Comparison of ENCODE assay signal across 28 cellular contexts in genomic region chr9:85192750-85193149, GRCh38.
"Had no signal": no experiment of that assay in that cellular context is flagged by ENCODE, and none has a peak within 500 bp of the region (broad histone marks: within the 10 kb centered on the region; RNA-seq: fewer than 3 reads in every experiment).

No MANE protein-coding gene starts in this region.

- H3K4me3 Mint-ChIP-seq: dendritic cell treated with granulocyte-macrophage colony-stimulating factor and Interleukin-4, amounts not matched to agents 40 ng/mL and 50 ng/mL, for 4 days; effector memory CD8-positive, alpha-beta T cell; endodermal cell had no signal

- H3K27me3 Mint-ChIP-seq: dendritic cell treated with granulocyte-macrophage colony-stimulating factor and Interleukin-4, amounts not matched to agents 40 ng/mL and 50 ng/mL, for 4 days had no signal

- DNase-seq: colonic mucosa; cortex of kidney; dermis blood vessel endothelial cell; dorsolateral prefrontal cortex; effector CD4-positive, alpha-beta T cell; effector CD8-positive, alpha-beta T cell; effector memory CD4-positive, alpha-beta T cell; effector memory CD8-positive, alpha-beta T cell; endodermal cell; erythroblast; esophagus squamous epithelium; foreskin fibroblast; foreskin melanocyte; gastrocnemius medialis; glutamatergic neuron; head of caudate nucleus; heart left ventricle; heart right ventricle had no signal

- H3K27me3 ChIP-seq: colonic mucosa, dorsolateral prefrontal cortex, esophagus muscularis mucosa, esophagus squamous epithelium, gastrocnemius medialis, gastroesophageal sphincter, heart left ventricle, heart right ventricle had no signal

- H3K4me1 ChIP-seq: colonic mucosa, esophagus muscularis mucosa, esophagus squamous epithelium, gastrocnemius medialis, gastroesophageal sphincter, heart left ventricle, heart right ventricle had no signal

- H3K4me3 ChIP-seq: colonic mucosa, coronary artery, dorsolateral prefrontal cortex, esophagus muscularis mucosa, esophagus squamous epithelium, gastrocnemius medialis, gastroesophageal sphincter, heart left ventricle, heart right ventricle had no signal

- H3K27ac Mint-ChIP-seq: dendritic cell treated with granulocyte-macrophage colony-stimulating factor and Interleukin-4, amounts not matched to agents 40 ng/mL and 50 ng/mL, for 4 days; effector memory CD8-positive, alpha-beta T cell; endodermal cell had no signal

- H3K4me1 Mint-ChIP-seq: endodermal cell had no signal

- FAIRE-seq: colon, endometrium, endothelial cell of umbilical vein, frontal cortex had no signal

- H3K9me3 ChIP-seq: colonic mucosa, esophagus muscularis mucosa, esophagus squamous epithelium, gastrocnemius medialis, gastroesophageal sphincter had no signal

- H3K27ac ChIP-seq: colonic mucosa, coronary artery, dorsolateral prefrontal cortex, epithelial cell of prostate, esophagus muscularis mucosa, esophagus squamous epithelium, gastrocnemius medialis, gastroesophageal sphincter, heart left ventricle, heart right ventricle had no signal

- ATAC-seq: effector memory CD8-positive, alpha-beta T cell; esophagus mucosa; gastrocnemius medialis; gastroesophageal sphincter; heart left ventricle; heart right ventricle had no signal

- H3K36me3 ChIP-seq: colonic mucosa, esophagus muscularis mucosa, esophagus squamous epithelium, gastrocnemius medialis, gastroesophageal sphincter, heart left ventricle, heart right ventricle had no signal
